Comparison of ENCODE assay signal across 1 cellular context in genomic region chr9:131117111-131117761, GRCh38.
TF ChIP-seq lines count a peak whose summit lies in the region.

No MANE protein-coding gene starts in this region.

TF ChIP-seq in HepG2, 621 proteins besides CTCF, POLR2A, EP300 and RAD21 (continued from another document):
- TF ChIP-seq ZBTB34 (CRISPR knock-in tag; IDR thresholded peaks at IDR 0.05) (no peak), HCFC1 (IDR thresholded peaks at IDR 0.05; ENCODE audit: low read depth, low read length) (no peak), FOXA1 (IDR thresholded peaks at IDR 0.05) (no peak), FOXA1 (CRISPR knock-in tag; IDR thresholded peaks at IDR 0.05) (no peak), REL (CRISPR knock-in tag; conservative IDR thresholded peaks at IDR 0.05) (no peak), ZNF543 (CRISPR knock-in tag; IDR thresholded peaks at IDR 0.05) (no peak), SIN3A (IDR thresholded peaks at IDR 0.05; ENCODE audit: borderline replicate concordance, low read depth, low read length) (no peak), NR2F6 (IDR thresholded peaks at IDR 0.05) (no peak), NR2F6 (CRISPR knock-in tag; IDR thresholded peaks at IDR 0.05) (no peak), HDAC2 (CRISPR knock-in tag; IDR thresholded peaks at IDR 0.05) (no peak), ZNF572 (CRISPR knock-in tag; IDR thresholded peaks at IDR 0.05) (no peak), TBP (CRISPR knock-in tag; IDR thresholded peaks at IDR 0.05) (no peak), STAT6 (CRISPR knock-in tag; IDR thresholded peaks at IDR 0.05; ENCODE audit: borderline replicate concordance) (no peak), ZBTB8A (CRISPR knock-in tag; IDR thresholded peaks at IDR 0.05; ENCODE audit: borderline replicate concordance, low read depth) (no peak), GTF2F1 (IDR thresholded peaks at IDR 0.05; ENCODE audit: low read length) (no peak), MAFG (CRISPR knock-in tag; IDR thresholded peaks at IDR 0.05) (no peak)
